Comparison of ENCODE assay signal across 26 cellular contexts in genomic region chr18:50720281-50720680, GRCh38.
DNase-seq lines count a peak whose midpoint lies in the region; ATAC-seq and TF ChIP-seq lines count a peak whose summit lies in the region.
"Had no signal": no experiment of that assay in that cellular context is flagged by ENCODE, and none has a peak within 500 bp of the region (broad histone marks: within the 10 kb centered on the region; RNA-seq: fewer than 3 reads in every experiment).

No MANE protein-coding gene starts in this region.

- TF ChIP-seq CTCF in neural crest cell (conservative IDR thresholded peaks at IDR 0.05), result no peak

- H3K36me3 Mint-ChIP-seq in neural crest cell (ENCODE audit: low read depth) (peaks cover 16% of the 10 kb centered on the region), T-cell (no peaks in the 10 kb centered on the region)
- H3K36me3 Mint-ChIP-seq: CD8-positive, alpha-beta T cell had no signal

- H3K27ac Mint-ChIP-seq in neural crest cell (ENCODE audit: unreplicated experiment), result peak overlapping the region; percentile 75
- H3K27ac Mint-ChIP-seq in T-cell, result no peak overlapping the region
- H3K27ac Mint-ChIP-seq: B cell; CD8-positive, alpha-beta T cell; GM23338 had no signal

- CTCF ChIA-PET in T-cell (lab: Charles Lee), result no interaction called here

- DNase-seq in DMS 273 (lab: John Stamatoyannopoulos, UW; ENCODE audit: unreplicated experiment) (peak; percentile 40), DMS 273 treated with DMSO at 0.1 percent for 48 hours (lab: John Stamatoyannopoulos, UW) (no peak), NCI-H524 (lab: John Stamatoyannopoulos, UW) (peak; percentile 94 to 99), caudate nucleus (lab: John Stamatoyannopoulos, UW) (no peak), neural crest cell (ENCODE audit: low read depth, low spot score) (no peak), T-cell (no peak)
- DNase-seq: Caco-2; CD8-positive, alpha-beta T cell; DMS79 treated with DMSO at 0.1 percent for 48 hours; H9; NCI-H1417; NCI-H1694; NCI-H2029 treated with DMSO at 0.1 percent for 48 hours; NCI-H526 treated with DMSO at 0.1 percent for 48 hours; PC-3; SJCRH30; T-helper 1 cell had no signal

- H3K9me3 Mint-ChIP-seq in neural crest cell, result peaks cover 4% of the 10 kb centered on the region
- H3K9me3 Mint-ChIP-seq in T-cell, result peaks cover 4 to 12% (median 10%) of the 10 kb centered on the region in 3 donors

- POLR2A ChIA-PET in T-cell (lab: Charles Lee), result no interaction called here

- no peak overlapping the region for H3K4me3 Mint-ChIP-seq in neural crest cell
- no peak overlapping the region for H3K4me3 Mint-ChIP-seq in T-cell
- H3K4me3 Mint-ChIP-seq: B cell; CD8-positive, alpha-beta T cell; GM23338; H9 had no signal

- H3K27ac ChIP-seq in caudate nucleus (ENCODE audit: low read depth, low read length), result peak overlapping the region; percentile 14
- H3K27ac ChIP-seq: 22Rv1, C4-2B, SJCRH30 had no signal

- no peaks in the 10 kb centered on the region for H3K27me3 Mint-ChIP-seq in neural crest cell (ENCODE audit: low read depth)
- H3K27me3 Mint-ChIP-seq in T-cell, result peaks cover 5 to 20% of the 10 kb centered on the region in 2 donors

- ATAC-seq in T-cell (replicated peaks in 1 of 4), result no peak
- ATAC-seq in HG02852 (IDR thresholded peaks at IDR 0.05; ENCODE audit: unreplicated experiment), result no peak
- no peak for ATAC-seq in GM19397 (IDR thresholded peaks at IDR 0.05; ENCODE audit: unreplicated experiment)
- ATAC-seq: CD8-positive, alpha-beta T cell; GM23338; HepG2; K562; PC-3; Right ventricle myocardium inferior had no signal

- peaks cover 5% of the 10 kb centered on the region for H3K4me1 Mint-ChIP-seq in neural crest cell
- no peaks in the 10 kb centered on the region for H3K4me1 Mint-ChIP-seq in T-cell
- H3K4me1 Mint-ChIP-seq: B cell, GM23338, H9 had no signal

Comparison
In these comparisons a context has a peak if more than half of its experiments do, and no peak if none do; other contexts are left out.
1. DNase-seq: peak in DMS 273 (single experiment) and NCI-H524 (2 of 2); none in DMS 273 treated with DMSO at 0.1 percent for 48 hours (single experiment), caudate nucleus (0 of 61), neural crest cell (single experiment) and T-cell (0 of 34).